ENCODE assay signal across 2 cellular contexts in genomic region chr1:18182518-18183160, GRCh38.
TF ChIP-seq lines count a peak whose summit lies in the region.

No MANE protein-coding gene starts in this region.

TF ChIP-seq in SK-N-SH, 30 proteins besides CTCF, POLR2A, EP300 and RAD21 (continued from another document):
- TF ChIP-seq, protein P1, sequence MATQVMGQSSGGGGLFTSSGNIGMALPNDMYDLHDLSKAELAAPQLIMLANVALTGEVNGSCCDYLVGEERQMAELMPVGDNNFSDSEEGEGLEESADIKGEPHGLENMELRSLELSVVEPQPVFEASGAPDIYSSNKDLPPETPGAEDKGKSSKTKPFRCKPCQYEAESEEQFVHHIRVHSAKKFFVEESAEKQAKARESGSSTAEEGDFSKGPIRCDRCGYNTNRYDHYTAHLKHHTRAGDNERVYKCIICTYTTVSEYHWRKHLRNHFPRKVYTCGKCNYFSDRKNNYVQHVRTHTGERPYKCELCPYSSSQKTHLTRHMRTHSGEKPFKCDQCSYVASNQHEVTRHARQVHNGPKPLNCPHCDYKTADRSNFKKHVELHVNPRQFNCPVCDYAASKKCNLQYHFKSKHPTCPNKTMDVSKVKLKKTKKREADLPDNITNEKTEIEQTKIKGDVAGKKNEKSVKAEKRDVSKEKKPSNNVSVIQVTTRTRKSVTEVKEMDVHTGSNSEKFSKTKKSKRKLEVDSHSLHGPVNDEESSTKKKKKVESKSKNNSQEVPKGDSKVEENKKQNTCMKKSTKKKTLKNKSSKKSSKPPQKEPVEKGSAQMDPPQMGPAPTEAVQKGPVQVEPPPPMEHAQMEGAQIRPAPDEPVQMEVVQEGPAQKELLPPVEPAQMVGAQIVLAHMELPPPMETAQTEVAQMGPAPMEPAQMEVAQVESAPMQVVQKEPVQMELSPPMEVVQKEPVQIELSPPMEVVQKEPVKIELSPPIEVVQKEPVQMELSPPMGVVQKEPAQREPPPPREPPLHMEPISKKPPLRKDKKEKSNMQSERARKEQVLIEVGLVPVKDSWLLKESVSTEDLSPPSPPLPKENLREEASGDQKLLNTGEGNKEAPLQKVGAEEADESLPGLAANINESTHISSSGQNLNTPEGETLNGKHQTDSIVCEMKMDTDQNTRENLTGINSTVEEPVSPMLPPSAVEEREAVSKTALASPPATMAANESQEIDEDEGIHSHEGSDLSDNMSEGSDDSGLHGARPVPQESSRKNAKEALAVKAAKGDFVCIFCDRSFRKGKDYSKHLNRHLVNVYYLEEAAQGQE (IDR thresholded peaks at IDR 0.05; ENCODE audit: low read depth, low read length) = no peak
- TF ChIP-seq CHD2 (IDR thresholded peaks at IDR 0.05; ENCODE audit: low read length, partially characterized antibody) = peak; percentile 45
- TF ChIP-seq JUND (IDR thresholded peaks at IDR 0.05) = no peak
- no peak for TF ChIP-seq ZBTB33 (IDR thresholded peaks at IDR 0.05; ENCODE audit: borderline replicate concordance, low read depth)
- TF ChIP-seq TEAD4 (IDR thresholded peaks at IDR 0.05; ENCODE audit: borderline replicate concordance, insufficient read depth) = no peak
- TF ChIP-seq MEF2A (IDR thresholded peaks at IDR 0.05; ENCODE audit: borderline replicate concordance, low read depth) = no peak
- TF ChIP-seq TCF12 (IDR thresholded peaks at IDR 0.05) = no peak
- TF ChIP-seq RFX5 (IDR thresholded peaks at IDR 0.05; ENCODE audit: low read length) = no peak
- TF ChIP-seq SMC3 (IDR thresholded peaks at IDR 0.05; ENCODE audit: low read depth, low read length) = peak; percentile 30; the same call in 1 of the 2 replicates
- TF ChIP-seq, protein P2, sequence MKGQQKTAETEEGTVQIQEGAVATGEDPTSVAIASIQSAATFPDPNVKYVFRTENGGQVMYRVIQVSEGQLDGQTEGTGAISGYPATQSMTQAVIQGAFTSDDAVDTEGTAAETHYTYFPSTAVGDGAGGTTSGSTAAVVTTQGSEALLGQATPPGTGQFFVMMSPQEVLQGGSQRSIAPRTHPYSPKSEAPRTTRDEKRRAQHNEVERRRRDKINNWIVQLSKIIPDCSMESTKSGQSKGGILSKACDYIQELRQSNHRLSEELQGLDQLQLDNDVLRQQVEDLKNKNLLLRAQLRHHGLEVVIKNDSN (IDR thresholded peaks at IDR 0.05; ENCODE audit: borderline replicate concordance, low read depth) = no peak
- no peak for TF ChIP-seq EZH2phosphoT487 (IDR thresholded peaks at IDR 0.05; ENCODE audit: borderline replicate concordance, low read depth)
- TF ChIP-seq, protein P3, sequence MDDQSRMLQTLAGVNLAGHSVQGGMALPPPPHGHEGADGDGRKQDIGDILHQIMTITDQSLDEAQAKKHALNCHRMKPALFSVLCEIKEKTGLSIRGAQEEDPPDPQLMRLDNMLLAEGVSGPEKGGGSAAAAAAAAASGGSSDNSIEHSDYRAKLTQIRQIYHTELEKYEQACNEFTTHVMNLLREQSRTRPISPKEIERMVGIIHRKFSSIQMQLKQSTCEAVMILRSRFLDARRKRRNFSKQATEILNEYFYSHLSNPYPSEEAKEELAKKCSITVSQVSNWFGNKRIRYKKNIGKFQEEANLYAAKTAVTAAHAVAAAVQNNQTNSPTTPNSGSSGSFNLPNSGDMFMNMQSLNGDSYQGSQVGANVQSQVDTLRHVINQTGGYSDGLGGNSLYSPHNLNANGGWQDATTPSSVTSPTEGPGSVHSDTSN (IDR thresholded peaks at IDR 0.05) = no peak
- no peak for TF ChIP-seq SIN3A (IDR thresholded peaks at IDR 0.05; ENCODE audit: borderline replicate concordance, low read depth, low read length)
- TF ChIP-seq, protein P4, sequence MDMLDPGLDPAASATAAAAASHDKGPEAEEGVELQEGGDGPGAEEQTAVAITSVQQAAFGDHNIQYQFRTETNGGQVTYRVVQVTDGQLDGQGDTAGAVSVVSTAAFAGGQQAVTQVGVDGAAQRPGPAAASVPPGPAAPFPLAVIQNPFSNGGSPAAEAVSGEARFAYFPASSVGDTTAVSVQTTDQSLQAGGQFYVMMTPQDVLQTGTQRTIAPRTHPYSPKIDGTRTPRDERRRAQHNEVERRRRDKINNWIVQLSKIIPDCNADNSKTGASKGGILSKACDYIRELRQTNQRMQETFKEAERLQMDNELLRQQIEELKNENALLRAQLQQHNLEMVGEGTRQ (IDR thresholded peaks at IDR 0.05; ENCODE audit: borderline replicate concordance, low read depth, low read length) = no peak
- 0 out of 2 replicates have a peak, but pooled peaks have one; percentile 37 for TF ChIP-seq MXI1 (IDR thresholded peaks at IDR 0.05; ENCODE audit: low read depth, low read length)
- TF ChIP-seq IRF3 (IDR thresholded peaks at IDR 0.05; ENCODE audit: low read depth, low read length) = no peak
- TF ChIP-seq GABPA (IDR thresholded peaks at IDR 0.05; ENCODE audit: low read depth) = no peak
- TF ChIP-seq GATA2 (CRISPR knock-in tag; IDR thresholded peaks at IDR 0.05) = no peak; the same call in 1 of the 2 replicates
- TF ChIP-seq RCOR1 (IDR thresholded peaks at IDR 0.05; ENCODE audit: low read length) = no peak

TF ChIP-seq in SK-N-SH treated with all-trans-retinoic acid at 6 μM for 48 hours, 23 proteins besides CTCF, POLR2A, EP300 and RAD21 (continued from another document):
- TF ChIP-seq, protein P5, sequence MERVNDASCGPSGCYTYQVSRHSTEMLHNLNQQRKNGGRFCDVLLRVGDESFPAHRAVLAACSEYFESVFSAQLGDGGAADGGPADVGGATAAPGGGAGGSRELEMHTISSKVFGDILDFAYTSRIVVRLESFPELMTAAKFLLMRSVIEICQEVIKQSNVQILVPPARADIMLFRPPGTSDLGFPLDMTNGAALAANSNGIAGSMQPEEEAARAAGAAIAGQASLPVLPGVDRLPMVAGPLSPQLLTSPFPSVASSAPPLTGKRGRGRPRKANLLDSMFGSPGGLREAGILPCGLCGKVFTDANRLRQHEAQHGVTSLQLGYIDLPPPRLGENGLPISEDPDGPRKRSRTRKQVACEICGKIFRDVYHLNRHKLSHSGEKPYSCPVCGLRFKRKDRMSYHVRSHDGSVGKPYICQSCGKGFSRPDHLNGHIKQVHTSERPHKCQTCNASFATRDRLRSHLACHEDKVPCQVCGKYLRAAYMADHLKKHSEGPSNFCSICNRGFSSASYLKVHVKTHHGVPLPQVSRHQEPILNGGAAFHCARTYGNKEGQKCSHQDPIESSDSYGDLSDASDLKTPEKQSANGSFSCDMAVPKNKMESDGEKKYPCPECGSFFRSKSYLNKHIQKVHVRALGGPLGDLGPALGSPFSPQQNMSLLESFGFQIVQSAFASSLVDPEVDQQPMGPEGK (CRISPR knock-in tag; IDR thresholded peaks at IDR 0.05; ENCODE audit: borderline replicate concordance) = no peak
- TF ChIP-seq TOX (CRISPR knock-in tag; IDR thresholded peaks at IDR 0.05; ENCODE audit: borderline replicate concordance) (no peak), SNAI2 (CRISPR knock-in tag; IDR thresholded peaks at IDR 0.05) (no peak), BACH2 (CRISPR knock-in tag; IDR thresholded peaks at IDR 0.05; ENCODE audit: borderline replicate concordance) (no peak), TCF4 (CRISPR knock-in tag; IDR thresholded peaks at IDR 0.05; ENCODE audit: borderline replicate concordance) (no peak), CSDC2 (CRISPR knock-in tag; IDR thresholded peaks at IDR 0.05) (no peak), GLIS3 (CRISPR knock-in tag; IDR thresholded peaks at IDR 0.05) (no peak), RARB (CRISPR knock-in tag; IDR thresholded peaks at IDR 0.05) (no peak), ISL1 (CRISPR knock-in tag; IDR thresholded peaks at IDR 0.05) (no peak), ZFP30 (CRISPR knock-in tag; IDR thresholded peaks at IDR 0.05) (no peak), ZNF70 (CRISPR knock-in tag; IDR thresholded peaks at IDR 0.05) (no peak), ZNF565 (CRISPR knock-in tag; conservative IDR thresholded peaks at IDR 0.05; ENCODE audit: low read depth) (no peak), ZC3H10 (CRISPR knock-in tag; IDR thresholded peaks at IDR 0.05) (no peak), ZNF8 (CRISPR knock-in tag; IDR thresholded peaks at IDR 0.05) (no peak), CSRNP3 (CRISPR knock-in tag; IDR thresholded peaks at IDR 0.05) (no peak), OSR1 (CRISPR knock-in tag; IDR thresholded peaks at IDR 0.05) (no peak)
- TF ChIP-seq, protein P6, sequence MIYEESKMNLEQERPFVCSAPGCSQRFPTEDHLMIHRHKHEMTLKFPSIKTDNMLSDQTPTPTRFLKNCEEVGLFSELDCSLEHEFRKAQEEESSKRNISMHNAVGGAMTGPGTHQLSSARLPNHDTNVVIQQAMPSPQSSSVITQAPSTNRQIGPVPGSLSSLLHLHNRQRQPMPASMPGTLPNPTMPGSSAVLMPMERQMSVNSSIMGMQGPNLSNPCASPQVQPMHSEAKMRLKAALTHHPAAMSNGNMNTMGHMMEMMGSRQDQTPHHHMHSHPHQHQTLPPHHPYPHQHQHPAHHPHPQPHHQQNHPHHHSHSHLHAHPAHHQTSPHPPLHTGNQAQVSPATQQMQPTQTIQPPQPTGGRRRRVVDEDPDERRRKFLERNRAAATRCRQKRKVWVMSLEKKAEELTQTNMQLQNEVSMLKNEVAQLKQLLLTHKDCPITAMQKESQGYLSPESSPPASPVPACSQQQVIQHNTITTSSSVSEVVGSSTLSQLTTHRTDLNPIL (CRISPR knock-in tag; IDR thresholded peaks at IDR 0.05; ENCODE audit: low read depth) = no peak
- TF ChIP-seq, protein P7, sequence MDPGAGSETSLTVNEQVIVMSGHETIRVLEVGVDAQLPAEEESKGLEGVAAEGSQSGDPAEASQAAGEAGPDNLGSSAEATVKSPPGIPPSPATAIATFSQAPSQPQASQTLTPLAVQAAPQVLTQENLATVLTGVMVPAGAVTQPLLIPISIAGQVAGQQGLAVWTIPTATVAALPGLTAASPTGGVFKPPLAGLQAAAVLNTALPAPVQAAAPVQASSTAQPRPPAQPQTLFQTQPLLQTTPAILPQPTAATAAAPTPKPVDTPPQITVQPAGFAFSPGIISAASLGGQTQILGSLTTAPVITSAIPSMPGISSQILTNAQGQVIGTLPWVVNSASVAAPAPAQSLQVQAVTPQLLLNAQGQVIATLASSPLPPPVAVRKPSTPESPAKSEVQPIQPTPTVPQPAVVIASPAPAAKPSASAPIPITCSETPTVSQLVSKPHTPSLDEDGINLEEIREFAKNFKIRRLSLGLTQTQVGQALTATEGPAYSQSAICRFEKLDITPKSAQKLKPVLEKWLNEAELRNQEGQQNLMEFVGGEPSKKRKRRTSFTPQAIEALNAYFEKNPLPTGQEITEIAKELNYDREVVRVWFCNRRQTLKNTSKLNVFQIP (CRISPR knock-in tag; IDR thresholded peaks at IDR 0.05; ENCODE audit: borderline replicate concordance, low read depth) = no peak
